ENCODE assay signal across 8 cellular contexts in the genomic region with DNA sequence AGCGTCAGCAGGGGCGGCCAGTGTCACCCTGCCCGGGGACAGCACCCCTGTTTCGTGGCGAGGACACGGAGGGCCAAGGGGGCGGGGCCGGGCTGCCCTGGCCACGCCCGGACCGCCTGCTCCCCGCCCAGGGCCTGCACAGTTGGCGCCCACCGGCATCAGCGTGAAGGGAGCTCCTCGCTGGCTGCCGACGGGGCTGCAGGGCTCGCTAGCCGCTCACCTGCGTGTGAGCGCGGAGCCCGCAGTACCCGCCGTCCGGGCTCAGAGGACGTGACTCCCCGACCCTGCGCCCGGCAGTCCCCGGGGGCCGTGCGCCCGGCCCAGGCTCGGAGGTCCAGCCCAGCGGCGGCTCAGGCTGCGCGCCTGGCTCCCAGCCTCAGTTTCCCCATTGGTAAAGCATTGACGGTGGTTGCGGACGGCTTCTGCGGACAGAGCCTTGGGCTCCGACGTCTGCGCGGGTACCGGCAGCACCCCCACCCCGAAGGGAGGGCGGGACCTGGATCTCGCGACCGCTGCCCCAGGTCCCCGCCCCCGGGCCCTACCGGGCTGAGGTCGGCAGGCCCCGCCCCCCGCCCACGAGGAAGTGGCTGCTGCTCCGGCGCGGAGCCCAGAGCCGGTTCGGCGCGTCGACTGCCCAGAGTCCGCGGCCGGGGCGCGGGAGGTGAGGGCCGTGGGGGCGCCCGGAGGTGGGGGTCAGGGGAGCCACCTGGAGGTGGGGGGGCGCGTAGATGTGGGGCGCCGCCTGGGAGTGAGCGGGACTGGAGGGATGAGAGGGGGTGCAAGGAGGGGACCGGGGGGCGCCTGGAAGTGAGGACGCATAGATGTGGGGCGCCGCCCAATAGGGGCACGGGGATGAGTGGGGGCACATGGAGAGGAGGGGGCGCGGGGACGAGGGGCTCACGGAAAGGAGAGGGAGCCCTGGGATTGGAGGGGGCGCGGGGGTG. TPM values are rescaled to one million over a fixed set of nuclear protein-coding genes. Genes with fewer than 3 reads are reported as not detected.
DNase-seq lines count a peak whose midpoint lies in the region; ATAC-seq and TF ChIP-seq lines count a peak whose summit lies in the region.

TSS of gene ARPC1B (plus strand) at position 610 of the 944 bp plus-strand sequence. CDS start 10,985 bp downstream, outside the sequence.

- H3K9me3 ChIP-seq in RWPE2 (ENCODE audit: severe bottlenecking) (no peaks in the 10 kb centered on the region), neuronal stem cell (replicated peaks in 1 of 2; ENCODE audit: control insufficient read depth in 2 of 2, insufficient read depth in 1 of 2, low read depth in 1 of 2, low read length in 2 of 2) (no peaks in the 10 kb centered on the region)

- H3K36me3 ChIP-seq in RWPE2 (ENCODE audit: low read depth) (peaks cover 25% of the 10 kb centered on the region), neuronal stem cell (replicated peaks in 1 of 2; ENCODE audit: control insufficient read depth in 2 of 2, insufficient read depth in 2 of 2, low read length in 2 of 2) (peaks cover 0 to 8% of the 10 kb centered on the region in 2 donors)

- H3K4ac ChIP-seq in neuronal stem cell (ENCODE audit: low read length), result no peak within 1 kb of the TSS

- in situ Hi-C loops in Caki2 (cut with HindIII; ENCODE audit: low pct_unique_long_range_greater_than_20kb, low sequenced_read_pairs), result no loop called here

- ATAC-seq in GM19438 (IDR thresholded peaks at IDR 0.05; ENCODE audit: low read depth, unreplicated experiment) (peak; percentile 67), HG03521 (IDR thresholded peaks at IDR 0.05; ENCODE audit: unreplicated experiment) (peak; percentile 53), RWPE2 (ENCODE audit: low read depth) (peak; percentile 62)

- peak within 1 kb of the TSS; percentile 60 for H3K4me3 ChIP-seq in RWPE2 (ENCODE audit: severe bottlenecking)
- peak within 1 kb of the TSS; percentile 61 to 64 for H3K4me3 ChIP-seq in foreskin fibroblast (ENCODE audit: low read depth in 1 of 2, low read length in 2 of 2)
- H3K4me3 ChIP-seq in neuronal stem cell (ENCODE audit: low read length in 2 of 2), result peak within 1 kb of the TSS; percentile 57 to 94

- H2BK5ac ChIP-seq in neuronal stem cell (ENCODE audit: low read length), result peak within 1 kb of the TSS; percentile 53

- H3K9ac ChIP-seq in neuronal stem cell (ENCODE audit: low read depth, low read length, poor library complexity), result peak within 1 kb of the TSS; percentile 88

- peak within 1 kb of the TSS; percentile 85 for H3K23ac ChIP-seq in neuronal stem cell (ENCODE audit: low read depth, low read length, poor library complexity)

- H3K18ac ChIP-seq in neuronal stem cell (ENCODE audit: low read length), result peak within 1 kb of the TSS; percentile 92

- no peak within 1 kb of the TSS for H2BK15ac ChIP-seq in neuronal stem cell (ENCODE audit: low read length)

- H2AK5ac ChIP-seq in neuronal stem cell (ENCODE audit: low read depth, low read length), result peak within 1 kb of the TSS; percentile 46

- peak within 1 kb of the TSS; percentile 87 for H3K27ac ChIP-seq in RWPE2 (ENCODE audit: poor library complexity, severe bottlenecking)
- no peak within 1 kb of the TSS for H3K27ac ChIP-seq in neuronal stem cell (replicated peaks; ENCODE audit: low read length)
- H3K27ac ChIP-seq in substantia nigra (ENCODE audit: low read depth, low read length, poor library complexity, severe bottlenecking), result peak within 1 kb of the TSS; percentile 61

- H3K27me3 ChIP-seq in RWPE2 (ENCODE audit: insufficient read depth, poor library complexity, severe bottlenecking) (no peaks in the 10 kb centered on the region), neuronal stem cell (ENCODE audit: control insufficient read depth in 3 of 3, insufficient read depth in 3 of 3, low read depth in 1 of 3, low read length in 3 of 3) (no peaks in the 10 kb centered on the region)

- H3K14ac ChIP-seq in neuronal stem cell (ENCODE audit: low read length), result peak within 1 kb of the TSS; percentile 89

- H4K8ac ChIP-seq in neuronal stem cell (ENCODE audit: low read depth, low read length), result no peak within 1 kb of the TSS

- no peak within 1 kb of the TSS for H2BK12ac ChIP-seq in neuronal stem cell (ENCODE audit: low read length)

- no CpG with 5 or more reads among the region's 94 CpGs for WGBS in neuronal stem cell (ENCODE audit: extremely low coverage in 2 of 2, insufficient read length in 2 of 2, insufficient replicate concordance in 1 of 2), 2 donors

- H3K4me1 ChIP-seq in RWPE2 (ENCODE audit: insufficient read depth, poor library complexity, severe bottlenecking), result peaks cover 19% of the 10 kb centered on the region
- H3K4me1 ChIP-seq in neuronal stem cell (ENCODE audit: control insufficient read depth in 2 of 2, insufficient read depth in 1 of 2, low read depth in 1 of 2, low read length in 2 of 2), result peaks cover 0 to 6% of the 10 kb centered on the region in 2 donors

- H3K79me1 ChIP-seq in neuronal stem cell (ENCODE audit: low read depth, low read length), result no peaks in the 10 kb centered on the region

- DNase-seq in Caki2 (ENCODE audit: low read depth) (peak; percentile 65), RWPE2 (ENCODE audit: low spot score) (no peak), foreskin fibroblast (peak; percentile 79 to 92), neuronal stem cell (ENCODE audit: low spot score) (peak; percentile 67), substantia nigra (lab: John Stamatoyannopoulos, UW) (peak in 27 of 49 donors; percentile 5 to 73 (median 26))
- DNase-seq in activated T-helper 9 cell treated with anti-CD3 and anti-CD28 coated beads, Interleukin-2, amount 50 U/mL, for 16 hours (ENCODE audit: low read depth), result peak; percentile 82

- H3K4me2 ChIP-seq in neuronal stem cell (ENCODE audit: insufficient read depth, low read length, poor library complexity, severe bottlenecking), result peak within 1 kb of the TSS; percentile 93

- no peak for TF ChIP-seq CTCF in RWPE2 (IDR thresholded peaks at IDR 0.05; ENCODE audit: poor library complexity, severe bottlenecking)
- TF ChIP-seq CTCF in foreskin fibroblast (IDR thresholded peaks at IDR 0.05; ENCODE audit: low read depth, low read length), result no peak

- no peak within 1 kb of the TSS for H4K91ac ChIP-seq in neuronal stem cell (ENCODE audit: low read depth, low read length, poor library complexity)

- H2BK120ac ChIP-seq in neuronal stem cell (ENCODE audit: low read depth, low read length), result no peak within 1 kb of the TSS

- H2AFZ ChIP-seq in neuronal stem cell (ENCODE audit: low read length), result peak within 1 kb of the TSS; percentile 99

RNA-seq across cellular contexts. Expression of gene ARPC1B, which starts in this region (rescaled TPM):
- 491 and 523 TPM in 2 replicates for total RNA-seq in Caki2 (2014; rRNA removed; shearing (Covaris generic); ENCODE audit: low replicate concordance)
- 33.4 TPM for polyA plus RNA-seq in neuronal stem cell (2013, experiment 1 of 2)
- polyA plus RNA-seq in neuronal stem cell (2013, experiment 2 of 2), result 32.0 TPM
